8 cellular contexts compared by ENCODE assay signal in the genomic region with DNA sequence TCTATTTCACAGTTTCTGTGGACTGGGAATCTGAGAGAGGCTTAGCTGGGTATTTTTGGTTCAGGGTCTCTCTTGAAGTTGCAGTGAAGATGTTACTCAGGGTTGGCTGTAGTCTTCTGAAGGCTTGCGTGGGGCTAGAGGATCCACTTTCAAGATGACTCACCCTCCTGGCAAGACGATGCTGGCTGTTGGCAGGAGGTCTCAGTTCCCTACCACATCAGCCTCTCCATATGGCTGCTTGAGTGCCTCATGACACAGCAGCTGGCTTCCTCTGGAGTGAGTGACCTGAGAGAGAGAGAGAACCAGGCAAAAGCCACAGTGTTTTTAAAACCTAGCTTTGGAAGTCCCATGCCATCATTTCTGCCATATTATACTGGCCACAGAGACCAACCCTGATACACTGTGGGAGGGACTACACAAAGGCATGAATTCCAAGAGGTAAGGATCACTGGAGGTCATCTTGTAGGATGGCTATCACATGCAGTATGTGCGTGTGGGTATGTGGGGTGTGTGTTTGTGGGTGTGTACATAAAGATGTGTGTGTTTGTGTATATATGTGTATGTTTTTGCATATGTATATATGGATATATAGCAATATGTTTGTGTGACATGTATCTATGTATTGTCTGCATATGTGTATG. TPM values are rescaled to one million over a fixed set of nuclear protein-coding genes. Genes with fewer than 3 reads are reported as not detected.
DNase-seq lines count a peak whose midpoint lies in the region; ATAC-seq and TF ChIP-seq lines count a peak whose summit lies in the region.

No MANE protein-coding gene starts in this region.

- no peaks in the 10 kb centered on the region for H3K36me3 ChIP-seq in GM23248 (ENCODE audit: low read depth)
- no peaks in the 10 kb centered on the region for H3K36me3 ChIP-seq in mesenchymal stem cell (ENCODE audit: control insufficient read depth in 1 of 2, insufficient read depth in 2 of 2, low read depth in 1 of 2, low read length in 2 of 2)

- H3K4me2 ChIP-seq in GM23248 (ENCODE audit: unreplicated experiment), result peak overlapping the region; percentile 45
- H3K4me2 ChIP-seq in mesenchymal stem cell (ENCODE audit: low read length, poor library complexity, severe bottlenecking), result no peak overlapping the region

- ATAC-seq in GM19397 (IDR thresholded peaks at IDR 0.05; ENCODE audit: unreplicated experiment), result no peak

- no peak overlapping the region for H2BK12ac ChIP-seq in mesenchymal stem cell (ENCODE audit: low read length in 2 of 2)

- H3K18ac ChIP-seq in mesenchymal stem cell (ENCODE audit: low read depth in 1 of 2, low read length in 2 of 2), result no peak overlapping the region

- no peak overlapping the region for H3K14ac ChIP-seq in mesenchymal stem cell (ENCODE audit: low read length in 2 of 2)

- no peak for TF ChIP-seq CTCF in GM12864 (IDR thresholded peaks at IDR 0.05; ENCODE audit: low read depth, low read length, missing control alignments)

- H3K23ac ChIP-seq in mesenchymal stem cell (ENCODE audit: low read length in 2 of 2), result no peak overlapping the region

- no peak overlapping the region for H3K9ac ChIP-seq in GM23248
- peak overlapping the region; percentile 35 for H3K9ac ChIP-seq in mesenchymal stem cell (ENCODE audit: low read length)

- peak; percentile 38 for DNase-seq in GM12864 (ENCODE audit: low read depth)
- peak; percentile 99 for DNase-seq in GM23248
- peak; percentile 15 to 32 for DNase-seq in Kasumi-1 (lab: John Stamatoyannopoulos, UW)
- peak; percentile 82 for DNase-seq in amniotic stem cell (lab: John Stamatoyannopoulos, UW)
- DNase-seq in mesenchymal stem cell, result peak; percentile 92
- no peak for DNase-seq in KG1 (lab: John Stamatoyannopoulos, UW)
- no peak for DNase-seq in NCI-H345 treated with DMSO at 0.1 percent for 48 hours (lab: John Stamatoyannopoulos, UW; ENCODE audit: unreplicated experiment)

- H3K27ac ChIP-seq in GM23248 (peak overlapping the region; percentile 61), mesenchymal stem cell (ENCODE audit: low read length, poor library complexity, severe bottlenecking) (no peak overlapping the region)

- H2AK5ac ChIP-seq in mesenchymal stem cell (ENCODE audit: low read length, severe bottlenecking), result no peak overlapping the region

- H3F3A ChIP-seq in GM23248 (ENCODE audit: insufficient read depth), result peaks cover 18% of the 10 kb centered on the region

- no peak overlapping the region for H2BK15ac ChIP-seq in mesenchymal stem cell (ENCODE audit: low read depth, poor library complexity, severe bottlenecking)

- no peaks in the 10 kb centered on the region for H4K20me1 ChIP-seq in GM23248 (ENCODE audit: insufficient read depth)

- no peak overlapping the region for H4K91ac ChIP-seq in mesenchymal stem cell (ENCODE audit: low read length)

- no peak overlapping the region for H3K4ac ChIP-seq in mesenchymal stem cell (ENCODE audit: low read depth in 1 of 2, low read length in 2 of 2)

- 29% methylated on average over 3 of the region's 3 CpGs for WGBS in GM23248 (ENCODE audit: low coverage in 1 of 2, low lambda C conversion rate in 2 of 2, missing lambda C conversion rate in 2 of 2), 2 experiments
- 34% methylated on average over 3 of the region's 3 CpGs for WGBS in mesenchymal stem cell

- H2BK5ac ChIP-seq in mesenchymal stem cell (ENCODE audit: low read depth, low read length, poor library complexity, severe bottlenecking), result no peak overlapping the region

- no peaks in the 10 kb centered on the region for H3K79me2 ChIP-seq in GM23248 (ENCODE audit: insufficient read depth)

- no peak overlapping the region for H4K8ac ChIP-seq in mesenchymal stem cell (ENCODE audit: low read length)

- peaks cover 15% of the 10 kb centered on the region for H3K27me3 ChIP-seq in GM23248 (replicated peaks; ENCODE audit: insufficient read depth)
- H3K27me3 ChIP-seq in mesenchymal stem cell (ENCODE audit: control insufficient read depth in 1 of 2, insufficient read depth in 1 of 2, low read length in 2 of 2), result peaks cover 24 to 35% of the 10 kb centered on the region in 2 experiments

- no peaks in the 10 kb centered on the region for H3K9me3 ChIP-seq in GM23248 (ENCODE audit: low read depth)
- H3K9me3 ChIP-seq in mesenchymal stem cell (ENCODE audit: control insufficient read depth, low read length), result no peaks in the 10 kb centered on the region

- in situ Hi-C loops in GM23248 (cut with MboI), result no loop called here

- H3K4me3 ChIP-seq in GM12864 (ENCODE audit: low read depth, low read length) (no peak overlapping the region), GM23248 (no peak overlapping the region), mesenchymal stem cell (ENCODE audit: insufficient read depth in 1 of 2, low read depth in 1 of 2, low read length in 2 of 2) (peak overlapping the region in 1 of 2 experiments; percentile 17)

- no peaks in the 10 kb centered on the region for H3K9me2 ChIP-seq in GM23248 (ENCODE audit: insufficient read depth)

- H2AFZ ChIP-seq in GM23248 (no peak overlapping the region), mesenchymal stem cell (ENCODE audit: low read depth, low read length) (no peak overlapping the region)

- H2BK120ac ChIP-seq in mesenchymal stem cell (ENCODE audit: low read depth, low read length), result no peak overlapping the region

- H3K4me1 ChIP-seq in GM23248 (ENCODE audit: insufficient read depth), result peaks cover 16% of the 10 kb centered on the region
- H3K4me1 ChIP-seq in mesenchymal stem cell (ENCODE audit: control insufficient read depth, insufficient read depth, low read depth, low read length), result peaks cover 11% of the 10 kb centered on the region

- H3K79me1 ChIP-seq in mesenchymal stem cell (replicated peaks; ENCODE audit: low read length, poor library complexity, severe bottlenecking), result no peaks in the 10 kb centered on the region

RNA-seq across cellular contexts. Expression of gene DNPEP, which starts 25.1 kb away (rescaled TPM):
- total RNA-seq in GM23248 (2014; rRNA removed; shearing (Covaris generic)), result 79.8 and 84.5 TPM in 2 replicates
- polyA plus RNA-seq in GM23248 (2016; fragmentation: Nextera tagmentation; extraction: Ambion mirVana), result 54.5 and 57.5 TPM in 2 replicates
- polyA plus RNA-seq in mesenchymal stem cell (2013, experiment 1 of 2), result 67.3 TPM
- 68.7 TPM for polyA plus RNA-seq in mesenchymal stem cell (2013, experiment 2 of 2)

RNA-seq across cellular contexts. Expression of gene RESP18, which starts 30.1 kb away (rescaled TPM):
- not detected in 2 replicates for total RNA-seq in GM23248 (2014; rRNA removed; shearing (Covaris generic))
- polyA plus RNA-seq in GM23248 (2016; fragmentation: Nextera tagmentation; extraction: Ambion mirVana), result not detected in 2 replicates
- not detected for polyA plus RNA-seq in mesenchymal stem cell (2013, experiment 1 of 2)
- not detected for polyA plus RNA-seq in mesenchymal stem cell (2013, experiment 2 of 2)

RNA-seq across cellular contexts. Expression of gene PTPRN, which starts 53.4 kb away (rescaled TPM):
- total RNA-seq in GM23248 (2014; rRNA removed; shearing (Covaris generic)), result 50.5 and 54.1 TPM in 2 replicates
- 29.2 and 30.5 TPM in 2 replicates for polyA plus RNA-seq in GM23248 (2016; fragmentation: Nextera tagmentation; extraction: Ambion mirVana)
- 0.36 TPM for polyA plus RNA-seq in mesenchymal stem cell (2013, experiment 1 of 2)
- polyA plus RNA-seq in mesenchymal stem cell (2013, experiment 2 of 2), result 0.47 TPM

RNA-seq across cellular contexts. Expression of gene DES, which starts 55.5 kb away (rescaled TPM):
- 0.51 and 2.7 TPM in 2 replicates for total RNA-seq in GM23248 (2014; rRNA removed; shearing (Covaris generic))
- polyA plus RNA-seq in GM23248 (2016; fragmentation: Nextera tagmentation; extraction: Ambion mirVana), result 0.75 and 1.1 TPM in 2 replicates
- polyA plus RNA-seq in mesenchymal stem cell (2013, experiment 1 of 2), result 1.2 TPM
- 1.8 TPM for polyA plus RNA-seq in mesenchymal stem cell (2013, experiment 2 of 2)

Comparison
In these comparisons a context has a peak if more than half of its experiments do, and no peak if none do; other contexts are left out.
1. DNase-seq: peak in GM12864 (single experiment), GM23248 (single experiment), Kasumi-1 (2 of 2), amniotic stem cell (single experiment) and mesenchymal stem cell (single experiment); none in KG1 (single experiment) and NCI-H345 treated with DMSO at 0.1 percent for 48 hours (single experiment).